ENCODE assay signal across 1 cellular context in the genomic region with DNA sequence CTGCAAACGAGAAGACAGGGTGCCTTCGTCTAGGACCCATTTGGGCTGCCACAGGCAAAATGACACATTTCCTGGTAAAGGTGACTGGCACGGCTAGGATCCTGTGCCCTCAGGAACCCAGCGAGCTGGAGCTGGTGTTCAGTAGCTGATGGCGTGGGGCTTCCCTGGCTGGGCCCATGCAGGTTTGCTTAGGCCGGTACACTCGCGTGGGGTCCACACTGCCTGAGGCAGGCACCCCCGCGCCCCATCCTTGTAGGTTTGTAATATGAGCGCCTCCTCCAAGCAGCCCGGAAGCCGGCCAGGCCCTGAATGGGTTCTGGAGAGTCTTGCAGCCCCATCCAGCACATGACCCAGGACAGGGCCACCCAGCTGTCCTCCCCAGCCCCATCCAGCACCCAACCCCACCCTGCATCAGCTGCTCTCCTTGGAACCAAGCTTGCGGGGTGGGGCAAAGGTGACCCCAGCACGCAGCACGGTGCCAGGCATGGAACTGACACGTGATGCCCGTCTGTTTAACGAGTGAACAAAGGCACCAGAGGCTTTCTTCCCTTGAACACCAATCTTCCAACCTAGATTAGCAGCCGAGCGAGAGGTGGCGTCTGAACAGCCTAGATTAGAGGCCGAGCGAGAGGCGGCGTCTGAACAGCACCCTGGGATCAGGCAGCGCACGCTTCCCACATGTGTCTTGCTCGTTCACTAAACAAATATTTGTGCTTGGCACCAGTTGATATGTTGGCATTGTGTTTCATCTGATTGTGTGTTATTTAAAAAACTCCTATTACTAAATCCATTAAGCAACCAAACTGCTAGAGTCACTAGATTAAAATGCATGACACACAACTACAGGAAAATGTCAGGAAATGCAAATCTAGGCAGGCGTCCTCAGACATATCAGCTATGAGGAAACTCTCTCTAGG.
TF ChIP-seq lines count a peak whose summit lies in the region.

No MANE protein-coding gene starts in this region.

TF ChIP-seq in H1, 55 proteins besides CTCF, POLR2A, EP300 and RAD21 (continued from another document):
- TF ChIP-seq, protein P1, sequence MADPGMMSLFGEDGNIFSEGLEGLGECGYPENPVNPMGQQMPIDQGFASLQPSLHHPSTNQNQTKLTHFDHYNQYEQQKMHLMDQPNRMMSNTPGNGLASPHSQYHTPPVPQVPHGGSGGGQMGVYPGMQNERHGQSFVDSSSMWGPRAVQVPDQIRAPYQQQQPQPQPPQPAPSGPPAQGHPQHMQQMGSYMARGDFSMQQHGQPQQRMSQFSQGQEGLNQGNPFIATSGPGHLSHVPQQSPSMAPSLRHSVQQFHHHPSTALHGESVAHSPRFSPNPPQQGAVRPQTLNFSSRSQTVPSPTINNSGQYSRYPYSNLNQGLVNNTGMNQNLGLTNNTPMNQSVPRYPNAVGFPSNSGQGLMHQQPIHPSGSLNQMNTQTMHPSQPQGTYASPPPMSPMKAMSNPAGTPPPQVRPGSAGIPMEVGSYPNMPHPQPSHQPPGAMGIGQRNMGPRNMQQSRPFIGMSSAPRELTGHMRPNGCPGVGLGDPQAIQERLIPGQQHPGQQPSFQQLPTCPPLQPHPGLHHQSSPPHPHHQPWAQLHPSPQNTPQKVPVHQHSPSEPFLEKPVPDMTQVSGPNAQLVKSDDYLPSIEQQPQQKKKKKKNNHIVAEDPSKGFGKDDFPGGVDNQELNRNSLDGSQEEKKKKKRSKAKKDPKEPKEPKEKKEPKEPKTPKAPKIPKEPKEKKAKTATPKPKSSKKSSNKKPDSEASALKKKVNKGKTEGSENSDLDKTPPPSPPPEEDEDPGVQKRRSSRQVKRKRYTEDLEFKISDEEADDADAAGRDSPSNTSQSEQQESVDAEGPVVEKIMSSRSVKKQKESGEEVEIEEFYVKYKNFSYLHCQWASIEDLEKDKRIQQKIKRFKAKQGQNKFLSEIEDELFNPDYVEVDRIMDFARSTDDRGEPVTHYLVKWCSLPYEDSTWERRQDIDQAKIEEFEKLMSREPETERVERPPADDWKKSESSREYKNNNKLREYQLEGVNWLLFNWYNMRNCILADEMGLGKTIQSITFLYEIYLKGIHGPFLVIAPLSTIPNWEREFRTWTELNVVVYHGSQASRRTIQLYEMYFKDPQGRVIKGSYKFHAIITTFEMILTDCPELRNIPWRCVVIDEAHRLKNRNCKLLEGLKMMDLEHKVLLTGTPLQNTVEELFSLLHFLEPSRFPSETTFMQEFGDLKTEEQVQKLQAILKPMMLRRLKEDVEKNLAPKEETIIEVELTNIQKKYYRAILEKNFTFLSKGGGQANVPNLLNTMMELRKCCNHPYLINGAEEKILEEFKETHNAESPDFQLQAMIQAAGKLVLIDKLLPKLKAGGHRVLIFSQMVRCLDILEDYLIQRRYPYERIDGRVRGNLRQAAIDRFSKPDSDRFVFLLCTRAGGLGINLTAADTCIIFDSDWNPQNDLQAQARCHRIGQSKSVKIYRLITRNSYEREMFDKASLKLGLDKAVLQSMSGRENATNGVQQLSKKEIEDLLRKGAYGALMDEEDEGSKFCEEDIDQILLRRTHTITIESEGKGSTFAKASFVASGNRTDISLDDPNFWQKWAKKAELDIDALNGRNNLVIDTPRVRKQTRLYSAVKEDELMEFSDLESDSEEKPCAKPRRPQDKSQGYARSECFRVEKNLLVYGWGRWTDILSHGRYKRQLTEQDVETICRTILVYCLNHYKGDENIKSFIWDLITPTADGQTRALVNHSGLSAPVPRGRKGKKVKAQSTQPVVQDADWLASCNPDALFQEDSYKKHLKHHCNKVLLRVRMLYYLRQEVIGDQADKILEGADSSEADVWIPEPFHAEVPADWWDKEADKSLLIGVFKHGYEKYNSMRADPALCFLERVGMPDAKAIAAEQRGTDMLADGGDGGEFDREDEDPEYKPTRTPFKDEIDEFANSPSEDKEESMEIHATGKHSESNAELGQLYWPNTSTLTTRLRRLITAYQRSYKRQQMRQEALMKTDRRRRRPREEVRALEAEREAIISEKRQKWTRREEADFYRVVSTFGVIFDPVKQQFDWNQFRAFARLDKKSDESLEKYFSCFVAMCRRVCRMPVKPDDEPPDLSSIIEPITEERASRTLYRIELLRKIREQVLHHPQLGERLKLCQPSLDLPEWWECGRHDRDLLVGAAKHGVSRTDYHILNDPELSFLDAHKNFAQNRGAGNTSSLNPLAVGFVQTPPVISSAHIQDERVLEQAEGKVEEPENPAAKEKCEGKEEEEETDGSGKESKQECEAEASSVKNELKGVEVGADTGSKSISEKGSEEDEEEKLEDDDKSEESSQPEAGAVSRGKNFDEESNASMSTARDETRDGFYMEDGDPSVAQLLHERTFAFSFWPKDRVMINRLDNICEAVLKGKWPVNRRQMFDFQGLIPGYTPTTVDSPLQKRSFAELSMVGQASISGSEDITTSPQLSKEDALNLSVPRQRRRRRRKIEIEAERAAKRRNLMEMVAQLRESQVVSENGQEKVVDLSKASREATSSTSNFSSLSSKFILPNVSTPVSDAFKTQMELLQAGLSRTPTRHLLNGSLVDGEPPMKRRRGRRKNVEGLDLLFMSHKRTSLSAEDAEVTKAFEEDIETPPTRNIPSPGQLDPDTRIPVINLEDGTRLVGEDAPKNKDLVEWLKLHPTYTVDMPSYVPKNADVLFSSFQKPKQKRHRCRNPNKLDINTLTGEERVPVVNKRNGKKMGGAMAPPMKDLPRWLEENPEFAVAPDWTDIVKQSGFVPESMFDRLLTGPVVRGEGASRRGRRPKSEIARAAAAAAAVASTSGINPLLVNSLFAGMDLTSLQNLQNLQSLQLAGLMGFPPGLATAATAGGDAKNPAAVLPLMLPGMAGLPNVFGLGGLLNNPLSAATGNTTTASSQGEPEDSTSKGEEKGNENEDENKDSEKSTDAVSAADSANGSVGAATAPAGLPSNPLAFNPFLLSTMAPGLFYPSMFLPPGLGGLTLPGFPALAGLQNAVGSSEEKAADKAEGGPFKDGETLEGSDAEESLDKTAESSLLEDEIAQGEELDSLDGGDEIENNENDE (IDR thresholded peaks at IDR 0.05; ENCODE audit: insufficient replicate concordance, low read length), result no peak
- no peak for TF ChIP-seq NRF1 (IDR thresholded peaks at IDR 0.05; ENCODE audit: low read depth, low read length)
